Comparison of ENCODE assay signal across 7 cellular contexts in genomic region chr2:46298522-46299351, GRCh38. TPM values are rescaled to one million over a fixed set of nuclear protein-coding genes. Genes with fewer than 3 reads are reported as not detected.
A peak's percentile ranks its signal among the peaks of the same experiment; 100 is the strongest.
DNase-seq lines count a peak whose midpoint lies in the region; ATAC-seq and TF ChIP-seq lines count a peak whose summit lies in the region.

No MANE protein-coding gene starts in this region.

- no peak overlapping the region for H2BK12ac ChIP-seq in neuronal stem cell (ENCODE audit: low read length)

- H3K9me3 ChIP-seq in neuronal stem cell (replicated peaks in 1 of 2; ENCODE audit: control insufficient read depth in 2 of 2, insufficient read depth in 1 of 2, low read depth in 1 of 2, low read length in 2 of 2), result no peaks in the 10 kb centered on the region

- TF ChIP-seq CTCF in GM12873 (IDR thresholded peaks at IDR 0.05; ENCODE audit: insufficient read depth, low read depth, low read length, missing control alignments) (peak; percentile 12), NB4 (IDR thresholded peaks at IDR 0.05; ENCODE audit: low read depth, low read length) (no peak)

- H2BK5ac ChIP-seq in neuronal stem cell (ENCODE audit: low read length), result no peak overlapping the region

- peak overlapping the region; percentile 31 for H2BK15ac ChIP-seq in neuronal stem cell (ENCODE audit: low read length)

- CTCF ChIA-PET in activated naive CD4-positive, alpha-beta T cell treated with anti-CD3 and anti-CD28 coated beads, Interleukin-2, amount 10 ng/mL, durations not matched to agents 7 days and 5 days (lab: Charles Lee), result interaction anchor here (1.9 kb wide), 1 partner anchor 68 kb away, joined by 6 read pairs; no protein-coding TSS in a partner anchor

- TF ChIP-seq POLR2A in NB4 (IDR thresholded peaks at IDR 0.05; ENCODE audit: extremely low read depth, insufficient read length), result no peak

- no peaks in the 10 kb centered on the region for H3K36me3 ChIP-seq in neuronal stem cell (replicated peaks in 1 of 2; ENCODE audit: control insufficient read depth in 2 of 2, insufficient read depth in 2 of 2, low read length in 2 of 2)

- H3K9me3 Mint-ChIP-seq in activated naive CD4-positive, alpha-beta T cell treated with anti-CD3 and anti-CD28 coated beads, Interleukin-2, amount 10 ng/mL, durations not matched to agents 7 days and 5 days, result no peaks in the 10 kb centered on the region

- ATAC-seq in GM21825 (IDR thresholded peaks at IDR 0.05; ENCODE audit: unreplicated experiment) (no peak), HG03159 (IDR thresholded peaks at IDR 0.05; ENCODE audit: unreplicated experiment) (no peak)

- H2AFZ ChIP-seq in neuronal stem cell (ENCODE audit: low read length), result peak overlapping the region; percentile 93

- H3K4me1 Mint-ChIP-seq in activated naive CD4-positive, alpha-beta T cell treated with anti-CD3 and anti-CD28 coated beads, Interleukin-2, amount 10 ng/mL, durations not matched to agents 7 days and 5 days, result peaks cover 47% of the 10 kb centered on the region

- H3K27ac ChIP-seq in neuronal stem cell (replicated peaks; ENCODE audit: low read length), result no peak overlapping the region

- peak overlapping the region; percentile 89 for H3K4me3 Mint-ChIP-seq in activated naive CD4-positive, alpha-beta T cell treated with anti-CD3 and anti-CD28 coated beads, Interleukin-2, amount 10 ng/mL, durations not matched to agents 7 days and 5 days

- H4K8ac ChIP-seq in neuronal stem cell (ENCODE audit: low read depth, low read length), result no peak overlapping the region

- no peak overlapping the region for H4K91ac ChIP-seq in neuronal stem cell (ENCODE audit: low read depth, low read length, poor library complexity)

- H3K4me1 ChIP-seq in neuronal stem cell (ENCODE audit: control insufficient read depth in 2 of 2, insufficient read depth in 1 of 2, low read depth in 1 of 2, low read length in 2 of 2), result peaks cover 8 to 13% of the 10 kb centered on the region in 2 donors

- H2BK120ac ChIP-seq in neuronal stem cell (ENCODE audit: low read depth, low read length), result peak overlapping the region; percentile 32

- peaks cover 21 to 90% (median 55%) of the 10 kb centered on the region in 3 experiments for H3K27me3 ChIP-seq in neuronal stem cell (ENCODE audit: control insufficient read depth in 3 of 3, insufficient read depth in 3 of 3, low read depth in 1 of 3, low read length in 3 of 3)

- H3K36me3 Mint-ChIP-seq in activated naive CD4-positive, alpha-beta T cell treated with anti-CD3 and anti-CD28 coated beads, Interleukin-2, amount 10 ng/mL, durations not matched to agents 7 days and 5 days, result peaks cover 1% of the 10 kb centered on the region

- H3K27ac Mint-ChIP-seq in activated naive CD4-positive, alpha-beta T cell treated with anti-CD3 and anti-CD28 coated beads, Interleukin-2, amount 10 ng/mL, durations not matched to agents 7 days and 5 days, result no peak overlapping the region

- H3K4me3 ChIP-seq in NB4 (ENCODE audit: low read depth, low read length) (no peak overlapping the region), neuronal stem cell (ENCODE audit: low read length in 2 of 2) (peak overlapping the region; percentile 17 to 84)

- H3K9ac ChIP-seq in neuronal stem cell (ENCODE audit: low read depth, low read length, poor library complexity), result peak overlapping the region; percentile 68

- peaks cover 97% of the 10 kb centered on the region for H3K27me3 Mint-ChIP-seq in activated naive CD4-positive, alpha-beta T cell treated with anti-CD3 and anti-CD28 coated beads, Interleukin-2, amount 10 ng/mL, durations not matched to agents 7 days and 5 days

- peak overlapping the region; percentile 99 for H3K4me2 ChIP-seq in neuronal stem cell (ENCODE audit: insufficient read depth, low read length, poor library complexity, severe bottlenecking)

- peak overlapping the region; percentile 86 for H3K18ac ChIP-seq in neuronal stem cell (ENCODE audit: low read length)

- peak overlapping the region; percentile 64 for H3K14ac ChIP-seq in neuronal stem cell (ENCODE audit: low read length)

- WGBS in neuronal stem cell (ENCODE audit: extremely low coverage in 2 of 2, insufficient read length in 2 of 2, insufficient replicate concordance in 1 of 2), 2 donors, result no CpG with 5 or more reads among the region's 70 CpGs

- DNase-seq in NB4 (ENCODE audit: low read depth) (peak; percentile 54), glomerular visceral epithelial cell (ENCODE audit: extremely low spot score) (peak; percentile 25), neuronal stem cell (ENCODE audit: low spot score) (peak; percentile 37)
- DNase-seq in activated naive CD4-positive, alpha-beta T cell treated with anti-CD3 and anti-CD28 coated beads, Interleukin-2, amount 10 ng/mL, durations not matched to agents 7 days and 5 days, result peak; percentile 48

- H3K23ac ChIP-seq in neuronal stem cell (ENCODE audit: low read depth, low read length, poor library complexity), result peak overlapping the region; percentile 81

- H2AK5ac ChIP-seq in neuronal stem cell (ENCODE audit: low read depth, low read length), result peak overlapping the region; percentile 17

- H3K79me1 ChIP-seq in neuronal stem cell (ENCODE audit: low read depth, low read length), result no peaks in the 10 kb centered on the region

- no peak overlapping the region for H3K4ac ChIP-seq in neuronal stem cell (ENCODE audit: low read length)

RNA-seq across cellular contexts. Expression of gene EPAS1, which starts 1.5 kb away (rescaled TPM):
- polyA plus RNA-seq in neuronal stem cell (2013, experiment 1 of 2), result 0.24 TPM
- 0.19 TPM for polyA plus RNA-seq in neuronal stem cell (2013, experiment 2 of 2)
